ENCODE assay signal across 9 cellular contexts in genomic region chr1:234875953-234876814, GRCh38.
A peak's percentile ranks its signal among the peaks of the same experiment; 100 is the strongest.
DNase-seq lines count a peak whose midpoint lies in the region; ATAC-seq and TF ChIP-seq lines count a peak whose summit lies in the region.
"Had no signal": no experiment of that assay in that cellular context is flagged by ENCODE, and none has a peak within 500 bp of the region (broad histone marks: within the 10 kb centered on the region; RNA-seq: fewer than 3 reads in every experiment).

No MANE protein-coding gene starts in this region.

- TF ChIP-seq EP300 in esophagus muscularis mucosa (IDR thresholded peaks at IDR 0.05), result no peak

- TF ChIP-seq POLR2A in esophagus muscularis mucosa (IDR thresholded peaks at IDR 0.05; ENCODE audit: low read depth), result no peak

- no peaks in the 10 kb centered on the region for H3K36me3 ChIP-seq in parathyroid adenoma (ENCODE audit: control insufficient read depth, insufficient read depth, low read length)
- H3K36me3 ChIP-seq in esophagus muscularis mucosa, result no peaks in the 10 kb centered on the region

- peaks cover 4% of the 10 kb centered on the region for H3K4me1 ChIP-seq in parathyroid adenoma
- peaks cover 0 to 14% (median 3%) of the 10 kb centered on the region in 4 donors for H3K4me1 ChIP-seq in esophagus muscularis mucosa

- H3K27me3 ChIP-seq in parathyroid adenoma (ENCODE audit: control insufficient read depth, insufficient read depth, low read length) (no peaks in the 10 kb centered on the region), esophagus muscularis mucosa (no peaks in the 10 kb centered on the region)
- H3K27me3 ChIP-seq: dorsolateral prefrontal cortex had no signal

- TF ChIP-seq CTCF in choroid plexus epithelial cell (conservative IDR thresholded peaks at IDR 0.05; ENCODE audit: low read depth, low read length), result no peak
- no peak for TF ChIP-seq CTCF in parathyroid adenoma (IDR thresholded peaks at IDR 0.05)
- TF ChIP-seq CTCF in esophagus muscularis mucosa (IDR thresholded peaks at IDR 0.05), result no peak

- intact Hi-C loops in posterior vena cava (cut with DNase I), result loop anchor here in 1 of 2 donors (1.0 kb wide), 1 partner anchor 63 kb away; no protein-coding TSS in a partner anchor
- intact Hi-C loops in esophagus muscularis mucosa (cut with DNase I), result no loop called here

- H3K27ac ChIP-seq in parathyroid adenoma (no peak overlapping the region), esophagus muscularis mucosa (replicated peaks in 1 of 4) (no peak overlapping the region)
- H3K27ac ChIP-seq: dorsolateral prefrontal cortex had no signal

- no peak overlapping the region for H2AFZ ChIP-seq in parathyroid adenoma

- DNase-seq in DMS53 treated with DMSO at 0.1 percent for 48 hours (lab: John Stamatoyannopoulos, UW; ENCODE audit: unreplicated experiment) (peak; percentile 56), NCI-H2196 treated with DMSO at 0.1 percent for 48 hours (lab: John Stamatoyannopoulos, UW; ENCODE audit: unreplicated experiment) (peak; percentile 30), choroid plexus epithelial cell (ENCODE audit: low read depth) (peak; percentile 69), posterior vena cava (ENCODE audit: low spot score) (no peak), NCI-H1694 (lab: John Stamatoyannopoulos, UW) (no peak), esophagus muscularis mucosa (ENCODE audit: extremely low spot score) (no peak)

- 77% methylated on average over 11 of the region's 15 CpGs for WGBS in esophagus muscularis mucosa

- H3K4me3 ChIP-seq in choroid plexus epithelial cell (ENCODE audit: low read depth, low read length) (no peak overlapping the region), parathyroid adenoma (ENCODE audit: low read depth, low read length) (no peak overlapping the region), esophagus muscularis mucosa (no peak overlapping the region)
- H3K4me3 ChIP-seq: dorsolateral prefrontal cortex had no signal

- H3K4me2 ChIP-seq in parathyroid adenoma (ENCODE audit: low read length), result peak overlapping the region; percentile 9

- H3K9me3 ChIP-seq in parathyroid adenoma (ENCODE audit: control insufficient read depth, low read length) (no peaks in the 10 kb centered on the region), esophagus muscularis mucosa (no peaks in the 10 kb centered on the region)

- no peak for ATAC-seq in HG02973 (IDR thresholded peaks at IDR 0.05; ENCODE audit: unreplicated experiment)

- H3K79me2 ChIP-seq in parathyroid adenoma, result no peaks in the 10 kb centered on the region

- no peak overlapping the region for H3K9ac ChIP-seq in parathyroid adenoma

Comparison
In these comparisons a context has a peak if more than half of its experiments do, and no peak if none do; other contexts are left out.
1. DNase-seq: peak in DMS53 treated with DMSO at 0.1 percent for 48 hours (single experiment), NCI-H2196 treated with DMSO at 0.1 percent for 48 hours (single experiment) and choroid plexus epithelial cell (single experiment); none in posterior vena cava (single experiment), NCI-H1694 (single experiment) and esophagus muscularis mucosa (single experiment).